In the genomic region with DNA sequence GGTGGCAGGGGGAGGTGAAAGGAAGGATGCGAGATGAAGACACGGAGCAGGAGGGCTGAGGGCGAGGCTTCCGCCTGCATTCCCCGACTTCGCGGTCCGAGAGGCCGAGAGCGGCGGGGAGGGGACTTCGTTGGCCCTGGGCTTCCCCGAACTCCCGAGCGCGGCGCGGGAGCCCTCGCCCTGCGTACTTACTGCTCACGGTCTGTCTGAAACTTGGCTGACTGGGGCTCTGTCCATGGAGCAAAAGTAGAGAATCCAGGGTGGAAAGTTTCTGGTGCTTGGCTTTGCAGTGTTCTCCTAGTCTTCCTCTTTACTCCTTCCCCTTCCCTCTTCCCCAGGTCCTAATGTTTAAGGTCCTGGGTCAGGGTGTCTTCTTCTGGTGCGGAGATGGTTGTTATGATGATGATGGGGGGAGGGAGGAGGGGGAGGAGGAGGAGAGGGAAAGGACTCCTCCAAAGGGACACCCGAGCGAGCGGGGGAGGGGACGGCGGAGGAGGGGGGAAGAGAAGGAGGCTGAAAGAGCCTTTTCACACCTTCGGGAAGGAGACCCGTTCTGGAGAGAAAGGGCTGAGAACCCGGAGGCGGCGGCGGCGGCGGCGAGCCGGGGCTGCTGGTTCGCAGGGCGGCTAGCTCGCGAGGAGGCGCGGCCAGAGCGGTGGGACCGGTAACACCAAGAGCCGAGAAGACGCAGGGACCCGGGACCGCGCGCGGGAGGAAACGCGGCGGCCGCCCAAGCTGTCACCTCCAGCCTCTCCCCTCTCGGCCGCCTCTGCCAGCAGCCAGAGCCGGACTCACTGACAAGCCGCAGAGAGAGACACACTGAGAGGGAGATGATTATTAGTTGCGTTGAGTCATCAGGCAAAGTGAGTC, we compare ENCODE assay signal across 1 cellular context.
TF ChIP-seq lines count a peak whose summit lies in the region.

A gene (minus strand): TSS at position 793 of the 870 bp plus-strand sequence. CDS start 1,902 bp downstream, outside the sequence.

TF ChIP-seq in K562, 482 proteins besides CTCF, POLR2A, EP300 and RAD21 (continued from another document and continues in another):
- TF ChIP-seq, protein P1, sequence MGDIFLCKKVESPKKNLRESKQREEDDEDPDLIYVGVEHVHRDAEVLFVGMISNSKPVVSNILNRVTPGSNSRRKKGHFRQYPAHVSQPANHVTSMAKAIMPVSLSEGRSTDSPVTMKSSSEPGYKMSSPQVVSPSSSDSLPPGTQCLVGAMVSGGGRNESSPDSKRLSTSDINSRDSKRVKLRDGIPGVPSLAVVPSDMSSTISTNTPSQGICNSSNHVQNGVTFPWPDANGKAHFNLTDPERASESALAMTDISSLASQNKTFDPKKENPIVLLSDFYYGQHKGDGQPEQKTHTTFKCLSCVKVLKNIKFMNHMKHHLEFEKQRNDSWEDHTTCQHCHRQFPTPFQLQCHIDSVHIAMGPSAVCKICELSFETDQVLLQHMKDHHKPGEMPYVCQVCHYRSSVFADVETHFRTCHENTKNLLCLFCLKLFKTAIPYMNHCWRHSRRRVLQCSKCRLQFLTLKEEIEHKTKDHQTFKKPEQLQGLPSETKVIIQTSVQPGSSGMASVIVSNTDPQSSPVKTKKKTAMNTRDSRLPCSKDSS (IDR thresholded peaks at IDR 0.05; ENCODE audit: low read depth, partially characterized antibody), result no peak
- no peak for TF ChIP-seq CEBPB (tag; IDR thresholded peaks at IDR 0.05)
- no peak for TF ChIP-seq ZNF76 (CRISPR knock-in tag; IDR thresholded peaks at IDR 0.05; ENCODE audit: borderline replicate concordance)
- TF ChIP-seq, protein P2, sequence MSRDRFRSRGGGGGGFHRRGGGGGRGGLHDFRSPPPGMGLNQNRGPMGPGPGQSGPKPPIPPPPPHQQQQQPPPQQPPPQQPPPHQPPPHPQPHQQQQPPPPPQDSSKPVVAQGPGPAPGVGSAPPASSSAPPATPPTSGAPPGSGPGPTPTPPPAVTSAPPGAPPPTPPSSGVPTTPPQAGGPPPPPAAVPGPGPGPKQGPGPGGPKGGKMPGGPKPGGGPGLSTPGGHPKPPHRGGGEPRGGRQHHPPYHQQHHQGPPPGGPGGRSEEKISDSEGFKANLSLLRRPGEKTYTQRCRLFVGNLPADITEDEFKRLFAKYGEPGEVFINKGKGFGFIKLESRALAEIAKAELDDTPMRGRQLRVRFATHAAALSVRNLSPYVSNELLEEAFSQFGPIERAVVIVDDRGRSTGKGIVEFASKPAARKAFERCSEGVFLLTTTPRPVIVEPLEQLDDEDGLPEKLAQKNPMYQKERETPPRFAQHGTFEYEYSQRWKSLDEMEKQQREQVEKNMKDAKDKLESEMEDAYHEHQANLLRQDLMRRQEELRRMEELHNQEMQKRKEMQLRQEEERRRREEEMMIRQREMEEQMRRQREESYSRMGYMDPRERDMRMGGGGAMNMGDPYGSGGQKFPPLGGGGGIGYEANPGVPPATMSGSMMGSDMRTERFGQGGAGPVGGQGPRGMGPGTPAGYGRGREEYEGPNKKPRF (IDR thresholded peaks at IDR 0.05; ENCODE audit: low read depth, low read length), result no peak
- no peak for TF ChIP-seq ATF1 (CRISPR knock-in tag; IDR thresholded peaks at IDR 0.05)
- no peak for TF ChIP-seq ATF1 (tag; IDR thresholded peaks at IDR 0.05)
- TF ChIP-seq, protein P3, sequence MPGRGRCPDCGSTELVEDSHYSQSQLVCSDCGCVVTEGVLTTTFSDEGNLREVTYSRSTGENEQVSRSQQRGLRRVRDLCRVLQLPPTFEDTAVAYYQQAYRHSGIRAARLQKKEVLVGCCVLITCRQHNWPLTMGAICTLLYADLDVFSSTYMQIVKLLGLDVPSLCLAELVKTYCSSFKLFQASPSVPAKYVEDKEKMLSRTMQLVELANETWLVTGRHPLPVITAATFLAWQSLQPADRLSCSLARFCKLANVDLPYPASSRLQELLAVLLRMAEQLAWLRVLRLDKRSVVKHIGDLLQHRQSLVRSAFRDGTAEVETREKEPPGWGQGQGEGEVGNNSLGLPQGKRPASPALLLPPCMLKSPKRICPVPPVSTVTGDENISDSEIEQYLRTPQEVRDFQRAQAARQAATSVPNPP (IDR thresholded peaks at IDR 0.05; ENCODE audit: borderline replicate concordance, insufficient read depth, insufficient read length), result no peak
- TF ChIP-seq, protein P4, sequence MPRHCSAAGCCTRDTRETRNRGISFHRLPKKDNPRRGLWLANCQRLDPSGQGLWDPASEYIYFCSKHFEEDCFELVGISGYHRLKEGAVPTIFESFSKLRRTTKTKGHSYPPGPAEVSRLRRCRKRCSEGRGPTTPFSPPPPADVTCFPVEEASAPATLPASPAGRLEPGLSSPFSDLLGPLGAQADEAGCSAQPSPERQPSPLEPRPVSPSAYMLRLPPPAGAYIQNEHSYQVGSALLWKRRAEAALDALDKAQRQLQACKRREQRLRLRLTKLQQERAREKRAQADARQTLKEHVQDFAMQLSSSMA (CRISPR knock-in tag; IDR thresholded peaks at IDR 0.05), result no peak
- no peak for TF ChIP-seq SLC30A9 (CRISPR knock-in tag; IDR thresholded peaks at IDR 0.05)
- TF ChIP-seq BHLHE40 (IDR thresholded peaks at IDR 0.05; ENCODE audit: low read length), result no peak
- TF ChIP-seq SREBF1 (IDR thresholded peaks at IDR 0.05; ENCODE audit: borderline replicate concordance, low read depth, low read length), result no peak
- TF ChIP-seq CXXC5 (CRISPR knock-in tag; IDR thresholded peaks at IDR 0.05), result peak; percentile 49
- TF ChIP-seq TEAD1 (CRISPR knock-in tag; IDR thresholded peaks at IDR 0.05), result no peak
- TF ChIP-seq ZBTB1 (CRISPR knock-in tag; IDR thresholded peaks at IDR 0.05; ENCODE audit: borderline replicate concordance, low read depth), result no peak
- TF ChIP-seq MYC (IDR thresholded peaks at IDR 0.05; ENCODE audit: low read depth, low read length), result no peak
- no peak for TF ChIP-seq MYC (CRISPR knock-in tag; IDR thresholded peaks at IDR 0.05; ENCODE audit: borderline replicate concordance, low read depth)
- TF ChIP-seq PURB (CRISPR knock-in tag; IDR thresholded peaks at IDR 0.05; ENCODE audit: low read depth), result no peak
- TF ChIP-seq L3MBTL2 (IDR thresholded peaks at IDR 0.05), result no peak
- TF ChIP-seq, protein P5, sequence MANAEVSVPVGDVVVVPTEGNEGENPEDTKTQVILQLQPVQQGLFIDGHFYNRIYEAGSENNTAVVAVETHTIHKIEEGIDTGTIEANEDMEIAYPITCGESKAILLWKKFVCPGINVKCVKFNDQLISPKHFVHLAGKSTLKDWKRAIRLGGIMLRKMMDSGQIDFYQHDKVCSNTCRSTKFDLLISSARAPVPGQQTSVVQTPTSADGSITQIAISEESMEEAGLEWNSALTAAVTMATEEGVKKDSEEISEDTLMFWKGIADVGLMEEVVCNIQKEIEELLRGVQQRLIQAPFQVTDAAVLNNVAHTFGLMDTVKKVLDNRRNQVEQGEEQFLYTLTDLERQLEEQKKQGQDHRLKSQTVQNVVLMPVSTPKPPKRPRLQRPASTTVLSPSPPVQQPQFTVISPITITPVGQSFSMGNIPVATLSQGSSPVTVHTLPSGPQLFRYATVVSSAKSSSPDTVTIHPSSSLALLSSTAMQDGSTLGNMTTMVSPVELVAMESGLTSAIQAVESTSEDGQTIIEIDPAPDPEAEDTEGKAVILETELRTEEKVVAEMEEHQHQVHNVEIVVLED (CRISPR knock-in tag; IDR thresholded peaks at IDR 0.05), result no peak
- no peak for TF ChIP-seq BRD9 (IDR thresholded peaks at IDR 0.05; ENCODE audit: low read depth, partially characterized antibody)
- TF ChIP-seq, protein P6, sequence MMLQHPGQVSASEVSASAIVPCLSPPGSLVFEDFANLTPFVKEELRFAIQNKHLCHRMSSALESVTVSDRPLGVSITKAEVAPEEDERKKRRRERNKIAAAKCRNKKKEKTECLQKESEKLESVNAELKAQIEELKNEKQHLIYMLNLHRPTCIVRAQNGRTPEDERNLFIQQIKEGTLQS (IDR thresholded peaks at IDR 0.05), result peak; percentile 46
- TF ChIP-seq, protein P6 (CRISPR knock-in tag; conservative IDR thresholded peaks at IDR 0.05), result no peak
- TF ChIP-seq, protein P7, sequence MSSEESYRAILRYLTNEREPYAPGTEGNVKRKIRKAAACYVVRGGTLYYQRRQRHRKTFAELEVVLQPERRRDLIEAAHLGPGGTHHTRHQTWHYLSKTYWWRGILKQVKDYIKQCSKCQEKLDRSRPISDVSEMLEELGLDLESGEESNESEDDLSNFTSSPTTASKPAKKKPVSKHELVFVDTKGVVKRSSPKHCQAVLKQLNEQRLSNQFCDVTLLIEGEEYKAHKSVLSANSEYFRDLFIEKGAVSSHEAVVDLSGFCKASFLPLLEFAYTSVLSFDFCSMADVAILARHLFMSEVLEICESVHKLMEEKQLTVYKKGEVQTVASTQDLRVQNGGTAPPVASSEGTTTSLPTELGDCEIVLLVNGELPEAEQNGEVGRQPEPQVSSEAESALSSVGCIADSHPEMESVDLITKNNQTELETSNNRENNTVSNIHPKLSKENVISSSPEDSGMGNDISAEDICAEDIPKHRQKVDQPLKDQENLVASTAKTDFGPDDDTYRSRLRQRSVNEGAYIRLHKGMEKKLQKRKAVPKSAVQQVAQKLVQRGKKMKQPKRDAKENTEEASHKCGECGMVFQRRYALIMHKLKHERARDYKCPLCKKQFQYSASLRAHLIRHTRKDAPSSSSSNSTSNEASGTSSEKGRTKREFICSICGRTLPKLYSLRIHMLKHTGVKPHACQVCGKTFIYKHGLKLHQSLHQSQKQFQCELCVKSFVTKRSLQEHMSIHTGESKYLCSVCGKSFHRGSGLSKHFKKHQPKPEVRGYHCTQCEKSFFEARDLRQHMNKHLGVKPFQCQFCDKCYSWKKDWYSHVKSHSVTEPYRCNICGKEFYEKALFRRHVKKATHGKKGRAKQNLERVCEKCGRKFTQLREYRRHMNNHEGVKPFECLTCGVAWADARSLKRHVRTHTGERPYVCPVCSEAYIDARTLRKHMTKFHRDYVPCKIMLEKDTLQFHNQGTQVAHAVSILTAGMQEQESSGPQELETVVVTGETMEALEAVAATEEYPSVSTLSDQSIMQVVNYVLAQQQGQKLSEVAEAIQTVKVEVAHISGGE (CRISPR knock-in tag; IDR thresholded peaks at IDR 0.05), result no peak
- no peak for TF ChIP-seq ZNF717 (CRISPR knock-in tag; IDR thresholded peaks at IDR 0.05)
- TF ChIP-seq, protein P8, sequence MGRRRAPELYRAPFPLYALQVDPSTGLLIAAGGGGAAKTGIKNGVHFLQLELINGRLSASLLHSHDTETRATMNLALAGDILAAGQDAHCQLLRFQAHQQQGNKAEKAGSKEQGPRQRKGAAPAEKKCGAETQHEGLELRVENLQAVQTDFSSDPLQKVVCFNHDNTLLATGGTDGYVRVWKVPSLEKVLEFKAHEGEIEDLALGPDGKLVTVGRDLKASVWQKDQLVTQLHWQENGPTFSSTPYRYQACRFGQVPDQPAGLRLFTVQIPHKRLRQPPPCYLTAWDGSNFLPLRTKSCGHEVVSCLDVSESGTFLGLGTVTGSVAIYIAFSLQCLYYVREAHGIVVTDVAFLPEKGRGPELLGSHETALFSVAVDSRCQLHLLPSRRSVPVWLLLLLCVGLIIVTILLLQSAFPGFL (CRISPR knock-in tag; IDR thresholded peaks at IDR 0.05), result no peak
- TF ChIP-seq YBX1 (IDR thresholded peaks at IDR 0.05), result no peak
- TF ChIP-seq, protein P9, sequence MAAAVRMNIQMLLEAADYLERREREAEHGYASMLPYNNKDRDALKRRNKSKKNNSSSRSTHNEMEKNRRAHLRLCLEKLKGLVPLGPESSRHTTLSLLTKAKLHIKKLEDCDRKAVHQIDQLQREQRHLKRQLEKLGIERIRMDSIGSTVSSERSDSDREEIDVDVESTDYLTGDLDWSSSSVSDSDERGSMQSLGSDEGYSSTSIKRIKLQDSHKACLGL (CRISPR knock-in tag; IDR thresholded peaks at IDR 0.05; ENCODE audit: borderline replicate concordance, poor library complexity, severe bottlenecking), result no peak
- TF ChIP-seq ZNF263 (CRISPR knock-in tag; IDR thresholded peaks at IDR 0.05; ENCODE audit: borderline replicate concordance), result peak; percentile 86
- no peak for TF ChIP-seq RBM39 (optimal IDR thresholded peaks at IDR 0.05; ENCODE audit: low read depth, low read length)
- TF ChIP-seq FOSL1 (tag; conservative IDR thresholded peaks at IDR 0.05), result peak; percentile 66
- TF ChIP-seq SP1 (CRISPR knock-in tag; IDR thresholded peaks at IDR 0.05), result no peak
- TF ChIP-seq TAF1 (IDR thresholded peaks at IDR 0.05; ENCODE audit: control insufficient read depth, extremely low read depth, insufficient read depth, low read length, severe bottlenecking), result peak; percentile 78
- no peak for TF ChIP-seq SAFB (IDR thresholded peaks at IDR 0.05; ENCODE audit: borderline replicate concordance, low read depth, low read length)
- TF ChIP-seq CBFA2T2 (conservative IDR thresholded peaks at IDR 0.05), result no peak
- TF ChIP-seq, protein P10, sequence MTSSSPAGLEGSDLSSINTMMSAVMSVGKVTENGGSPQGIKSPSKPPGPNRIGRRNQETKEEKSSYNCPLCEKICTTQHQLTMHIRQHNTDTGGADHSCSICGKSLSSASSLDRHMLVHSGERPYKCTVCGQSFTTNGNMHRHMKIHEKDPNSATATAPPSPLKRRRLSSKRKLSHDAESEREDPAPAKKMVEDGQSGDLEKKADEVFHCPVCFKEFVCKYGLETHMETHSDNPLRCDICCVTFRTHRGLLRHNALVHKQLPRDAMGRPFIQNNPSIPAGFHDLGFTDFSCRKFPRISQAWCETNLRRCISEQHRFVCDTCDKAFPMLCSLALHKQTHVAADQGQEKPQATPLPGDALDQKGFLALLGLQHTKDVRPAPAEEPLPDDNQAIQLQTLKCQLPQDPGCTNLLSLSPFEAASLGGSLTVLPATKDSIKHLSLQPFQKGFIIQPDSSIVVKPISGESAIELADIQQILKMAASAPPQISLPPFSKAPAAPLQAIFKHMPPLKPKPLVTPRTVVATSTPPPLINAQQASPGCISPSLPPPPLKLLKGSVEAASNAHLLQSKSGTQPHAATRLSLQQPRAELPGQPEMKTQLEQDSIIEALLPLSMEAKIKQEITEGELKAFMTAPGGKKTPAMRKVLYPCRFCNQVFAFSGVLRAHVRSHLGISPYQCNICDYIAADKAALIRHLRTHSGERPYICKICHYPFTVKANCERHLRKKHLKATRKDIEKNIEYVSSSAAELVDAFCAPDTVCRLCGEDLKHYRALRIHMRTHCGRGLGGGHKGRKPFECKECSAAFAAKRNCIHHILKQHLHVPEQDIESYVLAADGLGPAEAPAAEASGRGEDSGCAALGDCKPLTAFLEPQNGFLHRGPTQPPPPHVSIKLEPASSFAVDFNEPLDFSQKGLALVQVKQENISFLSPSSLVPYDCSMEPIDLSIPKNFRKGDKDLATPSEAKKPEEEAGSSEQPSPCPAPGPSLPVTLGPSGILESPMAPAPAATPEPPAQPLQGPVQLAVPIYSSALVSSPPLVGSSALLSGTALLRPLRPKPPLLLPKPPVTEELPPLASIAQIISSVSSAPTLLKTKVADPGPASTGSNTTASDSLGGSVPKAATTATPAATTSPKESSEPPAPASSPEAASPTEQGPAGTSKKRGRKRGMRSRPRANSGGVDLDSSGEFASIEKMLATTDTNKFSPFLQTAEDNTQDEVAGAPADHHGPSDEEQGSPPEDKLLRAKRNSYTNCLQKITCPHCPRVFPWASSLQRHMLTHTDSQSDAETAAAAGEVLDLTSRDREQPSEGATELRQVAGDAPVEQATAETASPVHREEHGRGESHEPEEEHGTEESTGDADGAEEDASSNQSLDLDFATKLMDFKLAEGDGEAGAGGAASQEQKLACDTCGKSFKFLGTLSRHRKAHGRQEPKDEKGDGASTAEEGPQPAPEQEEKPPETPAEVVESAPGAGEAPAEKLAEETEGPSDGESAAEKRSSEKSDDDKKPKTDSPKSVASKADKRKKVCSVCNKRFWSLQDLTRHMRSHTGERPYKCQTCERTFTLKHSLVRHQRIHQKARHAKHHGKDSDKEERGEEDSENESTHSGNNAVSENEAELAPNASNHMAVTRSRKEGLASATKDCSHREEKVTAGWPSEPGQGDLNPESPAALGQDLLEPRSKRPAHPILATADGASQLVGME (CRISPR knock-in tag; IDR thresholded peaks at IDR 0.05), result no peak
- no peak for TF ChIP-seq ZNF561 (CRISPR knock-in tag; conservative IDR thresholded peaks at IDR 0.05)
